ENCODE assay signal across 17 cellular contexts in the genomic region with DNA sequence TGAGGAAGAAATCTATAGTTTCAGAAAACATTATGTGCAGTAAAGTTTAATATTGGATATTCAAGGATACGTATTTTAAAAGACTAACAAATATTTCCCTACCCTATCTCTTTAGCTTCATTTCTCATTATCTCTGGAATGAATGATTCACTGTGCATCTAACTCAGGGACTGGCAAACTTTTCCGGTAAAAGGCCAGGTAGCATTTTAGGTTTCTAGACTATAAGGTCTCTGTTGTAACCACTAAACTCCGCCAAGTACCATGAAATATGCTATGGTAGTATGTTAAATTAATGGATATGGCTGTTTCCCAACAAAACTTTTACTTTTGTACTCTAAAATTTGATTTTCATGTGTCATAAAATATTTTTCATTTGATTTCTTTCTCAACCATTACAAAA.
"Had no signal": no experiment of that assay in that cellular context is flagged by ENCODE, and none has a peak within 500 bp of the region (broad histone marks: within the 10 kb centered on the region; RNA-seq: fewer than 3 reads in every experiment).

No MANE protein-coding gene starts in this region.

- H3K4me3 Mint-ChIP-seq: activated naive CD4-positive, alpha-beta T cell treated with anti-CD3 and anti-CD28 coated beads for 36 hours; activated T-helper 17 cell treated with anti-CD3 and anti-CD28 coated beads, Interleukin-2, amount 50 U/mL, for 72 hours; nephron progenitor cell had no signal

- DNase-seq: activated CD4-positive, alpha-beta T cell treated with anti-CD3 and anti-CD28 coated beads for 4 hours; activated CD8-positive, alpha-beta memory T cell treated with anti-CD3 and anti-CD28 coated beads for 24 hours; activated naive CD4-positive, alpha-beta T cell treated with anti-CD3 and anti-CD28 coated beads for 36 hours; activated T-cell treated with anti-CD3 and anti-CD28 coated beads for 4 hours; heart right ventricle; left lung; mesendoderm; nephron progenitor cell; ovary; stimulated activated CD4-positive, alpha-beta T cell treated with anti-CD3 and anti-CD28 coated beads, Interleukin-15, amount 100 ng/mL, for 24 hours; stimulated activated CD4-positive, alpha-beta T cell treated with anti-CD3 and anti-CD28 coated beads, Interleukin-4, amount 100 ng/mL, for 24 hours; T-helper 1 cell; thyroid gland; WERI-Rb-1 had no signal

- H3K9me3 ChIP-seq: breast epithelium, left lung, ovary, thyroid gland, vagina had no signal

- H3K27me3 Mint-ChIP-seq: activated T-helper 17 cell treated with anti-CD3 and anti-CD28 coated beads, Interleukin-2, amount 50 U/mL, for 72 hours had no signal

- ATAC-seq: activated T-helper 17 cell treated with anti-CD3 and anti-CD28 coated beads, Interleukin-2, amount 50 U/mL, for 72 hours; heart right ventricle had no signal

- H3K9me3 Mint-ChIP-seq: activated naive CD4-positive, alpha-beta T cell treated with anti-CD3 and anti-CD28 coated beads for 36 hours; activated T-helper 17 cell treated with anti-CD3 and anti-CD28 coated beads, Interleukin-2, amount 50 U/mL, for 72 hours had no signal

- H3K4me3 ChIP-seq: breast epithelium, left lung, ovary, thyroid gland, vagina had no signal

- H3K27ac Mint-ChIP-seq: activated naive CD4-positive, alpha-beta T cell treated with anti-CD3 and anti-CD28 coated beads for 36 hours; activated T-helper 17 cell treated with anti-CD3 and anti-CD28 coated beads, Interleukin-2, amount 50 U/mL, for 72 hours; nephron progenitor cell had no signal

- H3K36me3 ChIP-seq: breast epithelium, ovary, thyroid gland had no signal

- H3K27me3 ChIP-seq: breast epithelium, heart right ventricle, left lung, ovary, thyroid gland, vagina had no signal

- H3K27ac ChIP-seq: breast epithelium, ovary, thyroid gland, vagina, WERI-Rb-1 had no signal
